In genomic region chr22:24107668-24108067, GRCh38 we compare ENCODE assay signal across 8 cellular contexts.
A peak's percentile ranks its signal among the peaks of the same experiment; 100 is the strongest.
DNase-seq lines count a peak whose midpoint lies in the region; TF ChIP-seq lines count a peak whose summit lies in the region.
"Had no signal": no experiment of that assay in that cellular context is flagged by ENCODE, and none has a peak within 500 bp of the region (broad histone marks: within the 10 kb centered on the region; RNA-seq: fewer than 3 reads in every experiment).

No MANE protein-coding gene starts in this region.

- peaks cover 4% of the 10 kb centered on the region for H3K4me1 Mint-ChIP-seq in progenitor cell of endocrine pancreas (ENCODE audit: low read depth)

- TF ChIP-seq CTCF in BE2C (IDR thresholded peaks at IDR 0.05; ENCODE audit: low read depth, low read length) (no peak), progenitor cell of endocrine pancreas (IDR thresholded peaks at IDR 0.05; ENCODE audit: unreplicated experiment) (no peak)

- no peaks in the 10 kb centered on the region for H3K4me1 ChIP-seq in BE2C

- no peaks in the 10 kb centered on the region for H3K27me3 Mint-ChIP-seq in progenitor cell of endocrine pancreas

- H3K27ac ChIP-seq in caudate nucleus (ENCODE audit: low read depth, low read length), result peak overlapping the region; percentile 75
- peak overlapping the region; percentile 50 for H3K27ac ChIP-seq in layer of hippocampus (ENCODE audit: low read depth, low read length)
- peak overlapping the region; percentile 67 for H3K27ac ChIP-seq in temporal lobe (ENCODE audit: low read depth, low read length)
- H3K27ac ChIP-seq: VCaP had no signal

- DNase-seq in MG63 (peak; percentile 97), caudate nucleus (lab: John Stamatoyannopoulos, UW) (peak in 48 of 61 donors; percentile 6 to 94 (median 36)), BE2C (no peak), progenitor cell of endocrine pancreas (ENCODE audit: low spot score, unreplicated experiment) (no peak)
- DNase-seq in effector CD4-positive, alpha-beta T cell, result no peak

- H3K36me3 ChIP-seq in MG63 (peaks cover 23% of the 10 kb centered on the region), BE2C (peaks cover 13% of the 10 kb centered on the region)

- H3K4me3 Mint-ChIP-seq in progenitor cell of endocrine pancreas (ENCODE audit: low read depth), result no peak overlapping the region

- H3K27me3 ChIP-seq in MG63 (no peaks in the 10 kb centered on the region), layer of hippocampus (ENCODE audit: control insufficient read depth, insufficient read depth, low read length) (no peaks in the 10 kb centered on the region), BE2C (no peaks in the 10 kb centered on the region)

- H3K27ac Mint-ChIP-seq in progenitor cell of endocrine pancreas, result no peak overlapping the region

- H3K9me3 ChIP-seq in MG63, result peaks cover 3% of the 10 kb centered on the region; the same call in 1 of the 2 replicates
- no peaks in the 10 kb centered on the region for H3K9me3 ChIP-seq in BE2C

- H3K4me3 ChIP-seq in MG63 (no peak overlapping the region), BE2C (ENCODE audit: low read depth, low read length) (no peak overlapping the region)

- peaks cover 32% of the 10 kb centered on the region for H3K36me3 Mint-ChIP-seq in progenitor cell of endocrine pancreas (ENCODE audit: insufficient read depth)

- H3K9me3 Mint-ChIP-seq in progenitor cell of endocrine pancreas (ENCODE audit: low read depth), result peaks cover 15% of the 10 kb centered on the region

Comparison
In these comparisons a context has a peak if more than half of its experiments do, and no peak if none do; other contexts are left out.
1. DNase-seq: peak in MG63 (single experiment) and caudate nucleus (48 of 61); none in BE2C (single experiment), progenitor cell of endocrine pancreas (single experiment) and effector CD4-positive, alpha-beta T cell (single experiment).
2. Peak in every context shown above with its lines, with median percentiles within 50 percentile points of each other: H3K27ac ChIP-seq.